In the genomic region with DNA sequence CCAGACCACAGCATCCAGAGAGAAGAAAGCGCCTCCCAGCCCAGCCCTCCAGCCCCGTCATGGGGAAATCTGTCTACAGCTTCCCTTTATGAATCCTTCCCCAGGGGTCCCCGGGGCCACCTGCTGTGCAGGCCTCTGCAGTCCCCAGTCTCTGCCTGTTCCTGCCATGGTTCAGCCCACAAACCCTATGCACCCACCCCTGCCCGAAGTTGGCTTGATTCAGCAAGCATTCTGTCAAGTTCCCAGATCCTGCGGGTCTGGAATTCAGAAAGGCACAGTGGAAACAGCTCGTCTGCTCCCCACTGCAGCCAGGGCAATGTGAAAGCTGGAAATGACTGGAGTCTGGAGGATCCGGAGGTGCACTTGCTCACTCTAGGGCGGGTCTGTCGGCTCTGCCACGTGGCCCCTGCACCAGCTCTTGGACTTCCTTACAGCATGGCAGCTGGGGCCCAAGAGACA, we compare ENCODE assay signal across 28 cellular contexts. TPM values are rescaled to one million over a fixed set of nuclear protein-coding genes. Genes with fewer than 3 reads are reported as not detected.
"Had no signal": no experiment of that assay in that cellular context is flagged by ENCODE, and none has a peak within 500 bp of the region (broad histone marks: within the 10 kb centered on the region; RNA-seq: fewer than 3 reads in every experiment).

No MANE protein-coding gene starts in this region.

- ATAC-seq: activated naive CD8-positive, alpha-beta T cell treated with anti-CD3 and anti-CD28 coated beads, Interleukin-2, amount 50 U/mL, for 24 hours; pancreas; psoas muscle; stimulated activated naive CD8-positive, alpha-beta T cell treated with anti-CD3 and anti-CD28 coated beads, Interleukin-15, Interleukin-2, amounts not matched to agents 100 U/mL and 50 U/mL, for 24 hours had no signal

- H3K36me3 ChIP-seq: breast epithelium, left ventricle myocardium inferior, pancreas, transverse colon, uterus had no signal

- H3K27me3 ChIP-seq: pancreas, testis had no signal

- H3K9me3 ChIP-seq: breast epithelium, left ventricle myocardium inferior, pancreas, psoas muscle, testis, transverse colon, uterus had no signal

- H3K4me3 Mint-ChIP-seq: activated naive CD4-positive, alpha-beta T cell treated with anti-CD3 and anti-CD28 coated beads, Interleukin-2, amount 50 U/mL, for 24 hours; activated naive CD8-positive, alpha-beta T cell treated with anti-CD3 and anti-CD28 coated beads, Interleukin-2, amount 50 U/mL, for 24 hours; activated T-helper 1 cell treated with anti-CD3 and anti-CD28 coated beads, Interleukin-12 subunit alpha, Interleukin-12 subunit beta, Interleukin-2, Interleukin-4 antibody, amounts not matched to agents 30 ng/mL and 10 ng/mL and 1 ng/mL, durations not matched to agents 14 hours and 24 hours and 36 hours; central memory CD8-positive, alpha-beta T cell; nephron progenitor cell had no signal

- H3K27ac ChIP-seq: breast epithelium, left ventricle myocardium inferior, pancreas, psoas muscle, testis, transverse colon, uterus had no signal

- H3K9me3 Mint-ChIP-seq: activated naive CD4-positive, alpha-beta T cell treated with anti-CD3 and anti-CD28 coated beads, Interleukin-2, amount 50 U/mL, for 24 hours; activated naive CD8-positive, alpha-beta T cell treated with anti-CD3 and anti-CD28 coated beads, Interleukin-2, amount 50 U/mL, for 24 hours; activated T-helper 1 cell treated with anti-CD3 and anti-CD28 coated beads, Interleukin-12 subunit alpha, Interleukin-12 subunit beta, Interleukin-2, Interleukin-4 antibody, amounts not matched to agents 30 ng/mL and 10 ng/mL and 1 ng/mL, durations not matched to agents 14 hours and 24 hours and 36 hours; central memory CD8-positive, alpha-beta T cell; nephron progenitor cell had no signal

- H3K36me3 Mint-ChIP-seq: activated naive CD4-positive, alpha-beta T cell treated with anti-CD3 and anti-CD28 coated beads, Interleukin-2, amount 50 U/mL, for 24 hours had no signal

- H3K27ac Mint-ChIP-seq: activated naive CD4-positive, alpha-beta T cell treated with anti-CD3 and anti-CD28 coated beads, Interleukin-2, amount 50 U/mL, for 24 hours; activated naive CD8-positive, alpha-beta T cell treated with anti-CD3 and anti-CD28 coated beads, Interleukin-2, amount 50 U/mL, for 24 hours; activated T-helper 1 cell treated with anti-CD3 and anti-CD28 coated beads, Interleukin-12 subunit alpha, Interleukin-12 subunit beta, Interleukin-2, Interleukin-4 antibody, amounts not matched to agents 30 ng/mL and 10 ng/mL and 1 ng/mL, durations not matched to agents 14 hours and 24 hours and 36 hours; nephron progenitor cell had no signal

- DNase-seq: activated CD4-positive, alpha-beta T cell treated with anti-CD3 and anti-CD28 coated beads for 4 hours; activated CD4-positive, alpha-beta T cell treated with anti-CD3 and anti-CD28 coated beads, Interleukin-2, amount 50 U/mL, for 48 hours; activated CD4-positive, CD25-positive, alpha-beta regulatory T cell; activated CD8-positive, alpha-beta memory T cell treated with anti-CD3 and anti-CD28 coated beads, Interleukin-2, amount 50 U/mL, for 4 hours; activated gamma-delta T cell; activated naive CD8-positive, alpha-beta T cell treated with anti-CD3 and anti-CD28 coated beads, Interleukin-2, amount 50 U/mL, for 24 hours; activated T-cell treated with anti-CD3 and anti-CD28 coated beads, Interleukin-2, amount 50 U/mL, for 1 hour; dermis blood vessel endothelial cell; effector CD8-positive, alpha-beta T cell; glutamatergic neuron; left ventricle myocardium inferior; nephron progenitor cell; psoas muscle; stimulated activated CD4-positive, alpha-beta T cell treated with anti-CD3 and anti-CD28 coated beads, Interleukin-2, amount 100 ng/mL, for 48 hours; stimulated activated naive CD8-positive, alpha-beta T cell treated with anti-CD3 and anti-CD28 coated beads, Interleukin-15, Interleukin-2, amounts not matched to agents 100 U/mL and 50 U/mL, for 24 hours; testis; transverse colon; uterus had no signal

- H3K4me3 ChIP-seq: breast epithelium, left ventricle myocardium inferior, lung, pancreas, psoas muscle, testis, transverse colon, uterus had no signal

RNA-seq across cellular contexts. Expression of gene OCA2, which starts 2.9 kb away (rescaled TPM):
- total RNA-seq: activated CD8-positive, alpha-beta memory T cell treated with anti-CD3 and anti-CD28 coated beads for 36 hours; activated T-helper 1 cell treated with anti-CD3 and anti-CD28 coated beads, Interleukin-12 subunit alpha, Interleukin-12 subunit beta, Interleukin-2, Interleukin-4 antibody, amounts not matched to agents 30 ng/mL and 10 ng/mL and 1 ng/mL, durations not matched to agents 14 hours and 24 hours and 36 hours; dermis blood vessel endothelial cell; epithelial cell of proximal tubule; left ventricle myocardium inferior; mucosa of gallbladder; T-helper 1 cell treated with Interleukin-12 subunit alpha and Interleukin-12 subunit beta and Interleukin-4 antibody, amounts not matched to agents 30 ng/mL and 1 ng/mL, for 36 hours had no signal
